ENCODE assay signal across 15 cellular contexts in genomic region chr1:231583376-231583775, GRCh38. TPM values are rescaled to one million over a fixed set of nuclear protein-coding genes. Genes with fewer than 3 reads are reported as not detected.
DNase-seq lines count a peak whose midpoint lies in the region; ATAC-seq and TF ChIP-seq lines count a peak whose summit lies in the region.
"Had no signal": no experiment of that assay in that cellular context is flagged by ENCODE, and none has a peak within 500 bp of the region (broad histone marks: within the 10 kb centered on the region; RNA-seq: fewer than 3 reads in every experiment).

No MANE protein-coding gene starts in this region.

- DNase-seq in DMS 273 (lab: John Stamatoyannopoulos, UW; ENCODE audit: unreplicated experiment) (peak; percentile 10), DMS 273 treated with DMSO at 0.1 percent for 48 hours (lab: John Stamatoyannopoulos, UW) (no peak), left ventricle myocardium inferior (no peak), left ventricle myocardium superior (no peak), psoas muscle (no peak), NOMO-1 treated with DMSO at 0.1 percent for 48 hours (lab: John Stamatoyannopoulos, UW; ENCODE audit: unreplicated experiment) (no peak)
- DNase-seq: BE2C; CD4-positive, alpha-beta T cell; CD8-positive, alpha-beta memory T cell; DMS79; H9 had no signal

- H3K4me1 ChIP-seq in left ventricle myocardium inferior = peaks cover 8% of the 10 kb centered on the region
- H3K4me1 ChIP-seq in psoas muscle = peaks cover 7% of the 10 kb centered on the region

- peak overlapping the region; percentile 13 for H3K27ac ChIP-seq in left ventricle myocardium inferior (replicated peaks)
- peak overlapping the region; percentile 36 for H3K27ac ChIP-seq in psoas muscle
- H3K27ac ChIP-seq: 22Rv1 had no signal

- H3K4me3 ChIP-seq in left ventricle myocardium inferior (no peak overlapping the region), psoas muscle (no peak overlapping the region)
- H3K4me3 ChIP-seq: BLaER1 treated with 17β-estradiol and CSF1 and Interleukin-3, amounts not matched to agents 10 nM and 100 nM; GM12878; GM23338 had no signal

- intact Hi-C loops in left ventricle myocardium inferior (cut with micrococcal nuclease) (no loop called here), left ventricle myocardium superior (cut with micrococcal nuclease) (no loop called here), psoas muscle (cut with DNase I) (no loop called here)

- H3K36me3 ChIP-seq in left ventricle myocardium inferior = no peaks in the 10 kb centered on the region
- H3K36me3 ChIP-seq in psoas muscle (ENCODE audit: insufficient read depth in 1 of 2, low read depth in 1 of 2) = no peaks in the 10 kb centered on the region
- H3K36me3 ChIP-seq: BE2C; BLaER1 treated with 17β-estradiol and CSF1 and Interleukin-3, amounts not matched to agents 10 nM and 100 nM had no signal

- ATAC-seq in left ventricle myocardium superior (no peak), psoas muscle (peak in 1 of 4 donors; percentile 21)
- ATAC-seq: GM23338 had no signal

- TF ChIP-seq CTCF in left ventricle myocardium inferior (IDR thresholded peaks at IDR 0.05; ENCODE audit: borderline replicate concordance) (no peak), psoas muscle (IDR thresholded peaks at IDR 0.05) (no peak)

- 80 to 83% (median 80%) methylated on average over 6 of the region's 6 CpGs for WGBS in psoas muscle, 3 donors

- H3K27me3 ChIP-seq in left ventricle myocardium inferior (ENCODE audit: low read depth) (no peaks in the 10 kb centered on the region), psoas muscle (ENCODE audit: insufficient read depth in 3 of 3, low read length in 2 of 3) (no peaks in the 10 kb centered on the region)
- H3K27me3 ChIP-seq: BE2C; BLaER1 treated with 17β-estradiol and CSF1 and Interleukin-3, amounts not matched to agents 10 nM and 100 nM had no signal

- H3K9me3 ChIP-seq in left ventricle myocardium inferior (replicated peaks) (no peaks in the 10 kb centered on the region), psoas muscle (no peaks in the 10 kb centered on the region)
- H3K9me3 ChIP-seq: BE2C; BLaER1 treated with 17β-estradiol and CSF1 and Interleukin-3, amounts not matched to agents 10 nM and 100 nM had no signal

RNA-seq across cellular contexts. Expression of gene DISC1, which starts 43.2 kb away (rescaled TPM):
- total RNA-seq in left ventricle myocardium inferior = 3.5 TPM
- total RNA-seq in left ventricle myocardium superior = 4.3 TPM
- 1 to 10 TPM; 1.2 to 2.8 (median 2.1) TPM for total RNA-seq in psoas muscle
- polyA plus RNA-seq in psoas muscle = 1 to 10 TPM in 1 of 3 donors, under 1 TPM in 2; 0.35 to 1.9 (median 0.88) TPM

RNA-seq across cellular contexts. Expression of gene TSNAX, which starts 54.9 kb away (rescaled TPM):
- 23.6 TPM for total RNA-seq in left ventricle myocardium inferior
- total RNA-seq in left ventricle myocardium superior = 26.7 TPM
- 100 to 1,000 TPM in 1 of 4 donors, 10 to 100 TPM in 3; 31.5 to 108 (median 54.7) TPM for total RNA-seq in psoas muscle
- polyA plus RNA-seq in psoas muscle = 10 to 100 TPM; 18.0 to 94.3 (median 41.3) TPM
